In genomic region chr2:21078296-21078695, GRCh38 we compare ENCODE assay signal across 12 cellular contexts. TPM values are rescaled to one million over a fixed set of nuclear protein-coding genes. Genes with fewer than 3 reads are reported as not detected.
"Had no signal": no experiment of that assay in that cellular context is flagged by ENCODE, and none has a peak within 500 bp of the region (broad histone marks: within the 10 kb centered on the region; RNA-seq: fewer than 3 reads in every experiment).

No MANE protein-coding gene starts in this region.

- DNase-seq: GM23248, GOT3, H7, H9, HCEC 1CT, HFFc6 had no signal

- H3K36me3 ChIP-seq: HAP-1 had no signal

- FAIRE-seq: H1, H54 had no signal

- H3K4me2 ChIP-seq: GM23338 had no signal

- H2AFZ ChIP-seq: GM23248, GM23338 had no signal

- ATAC-seq: GM23338, HCT116 had no signal

- H3K27ac ChIP-seq: GM23248 had no signal

- H3K4me3 ChIP-seq: GM23248, GM23338, HAP-1 had no signal

- H3K9me3 ChIP-seq: HAP-1 had no signal

- H3K9ac ChIP-seq: GM23248 had no signal

- H3K4me1 ChIP-seq: HAP-1 had no signal

RNA-seq across cellular contexts. Expression of gene APOB, which starts 34.4 kb away (rescaled TPM):
- total RNA-seq: GM23248, H4, HFFc6 had no signal
- polyA plus RNA-seq: GM23248 had no signal

RNA-seq across cellular contexts. Expression of gene TDRD15, which starts 45.5 kb away (rescaled TPM):
- total RNA-seq: GM23248, H1, H7, H9, HFFc6 had no signal
- polyA plus RNA-seq: GM23248, GM23338, H1 had no signal
